2 cellular contexts compared by ENCODE assay signal in genomic region chr21:19501115-19501514, GRCh38.
TF ChIP-seq lines count a peak whose summit lies in the region.

No MANE protein-coding gene starts in this region.

TF ChIP-seq in GM12878, 131 proteins besides CTCF, POLR2A, EP300 and RAD21 (continued from another document):
- TF ChIP-seq ZNF687 (IDR thresholded peaks at IDR 0.05) (no peak), SP1 (IDR thresholded peaks at IDR 0.05; ENCODE audit: low read depth, low read length) (no peak), ASH2L (IDR thresholded peaks at IDR 0.05; ENCODE audit: borderline replicate concordance, low read depth) (no peak), FOS (IDR thresholded peaks at IDR 0.05; ENCODE audit: borderline replicate concordance, extremely low read depth, insufficient read length) (no peak), IRF5 (IDR thresholded peaks at IDR 0.05; ENCODE audit: borderline replicate concordance) (no peak), TAF1 (IDR thresholded peaks at IDR 0.05; ENCODE audit: borderline replicate concordance, low read depth, low read length) (no peak), ATF7 (IDR thresholded peaks at IDR 0.05; ENCODE audit: low read depth) (no peak), MTA2 (IDR thresholded peaks at IDR 0.05; ENCODE audit: low read depth) (no peak), STAT1 (conservative IDR thresholded peaks at IDR 0.05) (no peak), IRF4 (IDR thresholded peaks at IDR 0.05; ENCODE audit: low read depth, low read length) (no peak), RUNX3 (IDR thresholded peaks at IDR 0.05; ENCODE audit: low read length) (no peak), SMAD5 (IDR thresholded peaks at IDR 0.05; ENCODE audit: low read depth) (no peak)
- TF ChIP-seq, protein P1, sequence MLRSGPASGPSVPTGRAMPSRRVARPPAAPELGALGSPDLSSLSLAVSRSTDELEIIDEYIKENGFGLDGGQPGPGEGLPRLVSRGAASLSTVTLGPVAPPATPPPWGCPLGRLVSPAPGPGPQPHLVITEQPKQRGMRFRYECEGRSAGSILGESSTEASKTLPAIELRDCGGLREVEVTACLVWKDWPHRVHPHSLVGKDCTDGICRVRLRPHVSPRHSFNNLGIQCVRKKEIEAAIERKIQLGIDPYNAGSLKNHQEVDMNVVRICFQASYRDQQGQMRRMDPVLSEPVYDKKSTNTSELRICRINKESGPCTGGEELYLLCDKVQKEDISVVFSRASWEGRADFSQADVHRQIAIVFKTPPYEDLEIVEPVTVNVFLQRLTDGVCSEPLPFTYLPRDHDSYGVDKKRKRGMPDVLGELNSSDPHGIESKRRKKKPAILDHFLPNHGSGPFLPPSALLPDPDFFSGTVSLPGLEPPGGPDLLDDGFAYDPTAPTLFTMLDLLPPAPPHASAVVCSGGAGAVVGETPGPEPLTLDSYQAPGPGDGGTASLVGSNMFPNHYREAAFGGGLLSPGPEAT (IDR thresholded peaks at IDR 0.05; ENCODE audit: low read depth) = no peak
TF ChIP-seq in GM12878: peak in this region for 0.

TF ChIP-seq in HEK293T, 16 proteins besides CTCF, POLR2A, EP300 and RAD21 (continued from another document):
- TF ChIP-seq NFRKB (IDR thresholded peaks at IDR 0.05) = no peak
- TF ChIP-seq PKNOX1 (IDR thresholded peaks at IDR 0.05) = no peak
- no peak for TF ChIP-seq ARNT (IDR thresholded peaks at IDR 0.05)
- no peak for TF ChIP-seq TARDBP (IDR thresholded peaks at IDR 0.05)
TF ChIP-seq in HEK293T: peak in this region for 0.
